In genomic region chr2:36967236-36967876, GRCh38 we compare ENCODE assay signal across 1 cellular context.
TF ChIP-seq lines count a peak whose summit lies in the region.

No MANE protein-coding gene starts in this region.

TF ChIP-seq in HepG2, 621 proteins besides CTCF, POLR2A, EP300 and RAD21 (continued from another document and continues in another):
- TF ChIP-seq, protein P1, sequence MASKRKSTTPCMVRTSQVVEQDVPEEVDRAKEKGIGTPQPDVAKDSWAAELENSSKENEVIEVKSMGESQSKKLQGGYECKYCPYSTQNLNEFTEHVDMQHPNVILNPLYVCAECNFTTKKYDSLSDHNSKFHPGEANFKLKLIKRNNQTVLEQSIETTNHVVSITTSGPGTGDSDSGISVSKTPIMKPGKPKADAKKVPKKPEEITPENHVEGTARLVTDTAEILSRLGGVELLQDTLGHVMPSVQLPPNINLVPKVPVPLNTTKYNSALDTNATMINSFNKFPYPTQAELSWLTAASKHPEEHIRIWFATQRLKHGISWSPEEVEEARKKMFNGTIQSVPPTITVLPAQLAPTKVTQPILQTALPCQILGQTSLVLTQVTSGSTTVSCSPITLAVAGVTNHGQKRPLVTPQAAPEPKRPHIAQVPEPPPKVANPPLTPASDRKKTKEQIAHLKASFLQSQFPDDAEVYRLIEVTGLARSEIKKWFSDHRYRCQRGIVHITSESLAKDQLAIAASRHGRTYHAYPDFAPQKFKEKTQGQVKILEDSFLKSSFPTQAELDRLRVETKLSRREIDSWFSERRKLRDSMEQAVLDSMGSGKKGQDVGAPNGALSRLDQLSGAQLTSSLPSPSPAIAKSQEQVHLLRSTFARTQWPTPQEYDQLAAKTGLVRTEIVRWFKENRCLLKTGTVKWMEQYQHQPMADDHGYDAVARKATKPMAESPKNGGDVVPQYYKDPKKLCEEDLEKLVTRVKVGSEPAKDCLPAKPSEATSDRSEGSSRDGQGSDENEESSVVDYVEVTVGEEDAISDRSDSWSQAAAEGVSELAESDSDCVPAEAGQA (IDR thresholded peaks at IDR 0.05; ENCODE audit: low read depth): no peak
- TF ChIP-seq, protein P1 (CRISPR knock-in tag; IDR thresholded peaks at IDR 0.05; ENCODE audit: borderline replicate concordance): no peak
- TF ChIP-seq U2AF1 (optimal IDR thresholded peaks at IDR 0.05; ENCODE audit: low read depth, low read length): no peak
- TF ChIP-seq ARID2 (CRISPR knock-in tag; IDR thresholded peaks at IDR 0.05; ENCODE audit: borderline replicate concordance): 0 out of 2 replicates have a peak, but pooled peaks have one; percentile 54
- TF ChIP-seq ETV6 (CRISPR knock-in tag; conservative IDR thresholded peaks at IDR 0.05): no peak; the same call in 1 of the 2 replicates
- no peak for TF ChIP-seq MAFF (IDR thresholded peaks at IDR 0.05; ENCODE audit: low read depth, low read length)
- TF ChIP-seq ZBTB34 (CRISPR knock-in tag; IDR thresholded peaks at IDR 0.05): peak; percentile 63; the same call in 1 of the 2 replicates
- no peak for TF ChIP-seq NAIF1 (CRISPR knock-in tag; IDR thresholded peaks at IDR 0.05; ENCODE audit: borderline replicate concordance)
- TF ChIP-seq CHCHD3 (CRISPR knock-in tag; IDR thresholded peaks at IDR 0.05): no peak
- TF ChIP-seq FIP1L1 (IDR thresholded peaks at IDR 0.05; ENCODE audit: borderline replicate concordance, insufficient read depth, low read depth, low read length): no peak
- no peak for TF ChIP-seq ZFX (CRISPR knock-in tag; IDR thresholded peaks at IDR 0.05; ENCODE audit: low read depth)
- 0 out of 2 replicates have a peak, but pooled peaks have one; percentile 42 for TF ChIP-seq MEIS2 (CRISPR knock-in tag; IDR thresholded peaks at IDR 0.05)
- no peak for TF ChIP-seq AKAP8 (CRISPR knock-in tag; IDR thresholded peaks at IDR 0.05)
- TF ChIP-seq, protein P2, sequence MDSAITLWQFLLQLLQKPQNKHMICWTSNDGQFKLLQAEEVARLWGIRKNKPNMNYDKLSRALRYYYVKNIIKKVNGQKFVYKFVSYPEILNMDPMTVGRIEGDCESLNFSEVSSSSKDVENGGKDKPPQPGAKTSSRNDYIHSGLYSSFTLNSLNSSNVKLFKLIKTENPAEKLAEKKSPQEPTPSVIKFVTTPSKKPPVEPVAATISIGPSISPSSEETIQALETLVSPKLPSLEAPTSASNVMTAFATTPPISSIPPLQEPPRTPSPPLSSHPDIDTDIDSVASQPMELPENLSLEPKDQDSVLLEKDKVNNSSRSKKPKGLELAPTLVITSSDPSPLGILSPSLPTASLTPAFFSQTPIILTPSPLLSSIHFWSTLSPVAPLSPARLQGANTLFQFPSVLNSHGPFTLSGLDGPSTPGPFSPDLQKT (CRISPR knock-in tag; IDR thresholded peaks at IDR 0.05; ENCODE audit: borderline replicate concordance): no peak
- no peak for TF ChIP-seq ARHGAP35 (CRISPR knock-in tag; IDR thresholded peaks at IDR 0.05; ENCODE audit: borderline replicate concordance)
- TF ChIP-seq FOXO1 (CRISPR knock-in tag; IDR thresholded peaks at IDR 0.05): 0 out of 2 replicates have a peak, but pooled peaks have one; percentile 10
- TF ChIP-seq ZNF720 (CRISPR knock-in tag; IDR thresholded peaks at IDR 0.05): no peak
- TF ChIP-seq PLRG1 (conservative IDR thresholded peaks at IDR 0.05): no peak
- TF ChIP-seq PAX8 (CRISPR knock-in tag; IDR thresholded peaks at IDR 0.05; ENCODE audit: borderline replicate concordance): no peak
- TF ChIP-seq, protein P3, sequence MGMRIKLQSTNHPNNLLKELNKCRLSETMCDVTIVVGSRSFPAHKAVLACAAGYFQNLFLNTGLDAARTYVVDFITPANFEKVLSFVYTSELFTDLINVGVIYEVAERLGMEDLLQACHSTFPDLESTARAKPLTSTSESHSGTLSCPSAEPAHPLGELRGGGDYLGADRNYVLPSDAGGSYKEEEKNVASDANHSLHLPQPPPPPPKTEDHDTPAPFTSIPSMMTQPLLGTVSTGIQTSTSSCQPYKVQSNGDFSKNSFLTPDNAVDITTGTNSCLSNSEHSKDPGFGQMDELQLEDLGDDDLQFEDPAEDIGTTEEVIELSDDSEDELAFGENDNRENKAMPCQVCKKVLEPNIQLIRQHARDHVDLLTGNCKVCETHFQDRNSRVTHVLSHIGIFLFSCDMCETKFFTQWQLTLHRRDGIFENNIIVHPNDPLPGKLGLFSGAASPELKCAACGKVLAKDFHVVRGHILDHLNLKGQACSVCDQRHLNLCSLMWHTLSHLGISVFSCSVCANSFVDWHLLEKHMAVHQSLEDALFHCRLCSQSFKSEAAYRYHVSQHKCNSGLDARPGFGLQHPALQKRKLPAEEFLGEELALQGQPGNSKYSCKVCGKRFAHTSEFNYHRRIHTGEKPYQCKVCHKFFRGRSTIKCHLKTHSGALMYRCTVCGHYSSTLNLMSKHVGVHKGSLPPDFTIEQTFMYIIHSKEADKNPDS (CRISPR knock-in tag; IDR thresholded peaks at IDR 0.05): peak; percentile 62; the same call in 1 of the 2 replicates
- no peak for TF ChIP-seq MEIS1 (CRISPR knock-in tag; IDR thresholded peaks at IDR 0.05; ENCODE audit: borderline replicate concordance)
- no peak for TF ChIP-seq SP4 (CRISPR knock-in tag; IDR thresholded peaks at IDR 0.05)
- TF ChIP-seq NR1H2 (CRISPR knock-in tag; IDR thresholded peaks at IDR 0.05; ENCODE audit: borderline replicate concordance, low read depth): no peak
- TF ChIP-seq HNF1B (CRISPR knock-in tag; IDR thresholded peaks at IDR 0.05): no peak
- TF ChIP-seq ZNF687 (CRISPR knock-in tag; IDR thresholded peaks at IDR 0.05): no peak
- TF ChIP-seq ZNF629 (CRISPR knock-in tag; conservative IDR thresholded peaks at IDR 0.05): no peak
- TF ChIP-seq, protein P4, sequence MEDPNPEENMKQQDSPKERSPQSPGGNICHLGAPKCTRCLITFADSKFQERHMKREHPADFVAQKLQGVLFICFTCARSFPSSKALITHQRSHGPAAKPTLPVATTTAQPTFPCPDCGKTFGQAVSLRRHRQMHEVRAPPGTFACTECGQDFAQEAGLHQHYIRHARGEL (CRISPR knock-in tag; IDR thresholded peaks at IDR 0.05): no peak
- no peak for TF ChIP-seq ZNF180 (CRISPR knock-in tag; IDR thresholded peaks at IDR 0.05; ENCODE audit: borderline replicate concordance, low read depth)
- TF ChIP-seq ZNF224 (CRISPR knock-in tag; IDR thresholded peaks at IDR 0.05): no peak
- no peak; the same call in 1 of the 2 replicates for TF ChIP-seq ZNF607 (CRISPR knock-in tag; IDR thresholded peaks at IDR 0.05; ENCODE audit: borderline replicate concordance)
- no peak for TF ChIP-seq MBNL3 (CRISPR knock-in tag; conservative IDR thresholded peaks at IDR 0.05)
- no peak for TF ChIP-seq ZNF230 (CRISPR knock-in tag; IDR thresholded peaks at IDR 0.05)
- peak; percentile 15; the same call in 1 of the 2 replicates for TF ChIP-seq ZNF430 (CRISPR knock-in tag; IDR thresholded peaks at IDR 0.05)
- no peak for TF ChIP-seq NFE2L2 (IDR thresholded peaks at IDR 0.05; ENCODE audit: low read length)
- TF ChIP-seq ZNF441 (CRISPR knock-in tag; IDR thresholded peaks at IDR 0.05; ENCODE audit: borderline replicate concordance): no peak
- TF ChIP-seq ZMAT3 (CRISPR knock-in tag; conservative IDR thresholded peaks at IDR 0.05): no peak
- no peak; the same call in 1 of the 2 replicates for TF ChIP-seq GMEB1 (CRISPR knock-in tag; IDR thresholded peaks at IDR 0.05; ENCODE audit: borderline replicate concordance)
- TF ChIP-seq MAFG (CRISPR knock-in tag; IDR thresholded peaks at IDR 0.05): no peak
- no peak for TF ChIP-seq ZFP91 (CRISPR knock-in tag; IDR thresholded peaks at IDR 0.05; ENCODE audit: borderline replicate concordance)
- no peak for TF ChIP-seq PHB2 (IDR thresholded peaks at IDR 0.05; ENCODE audit: partially characterized antibody)
- TF ChIP-seq ZNF790 (CRISPR knock-in tag; IDR thresholded peaks at IDR 0.05; ENCODE audit: borderline replicate concordance): no peak
- TF ChIP-seq ZNF44 (CRISPR knock-in tag; IDR thresholded peaks at IDR 0.05): no peak
